Comparison of ENCODE assay signal across 31 cellular contexts in the genomic region with DNA sequence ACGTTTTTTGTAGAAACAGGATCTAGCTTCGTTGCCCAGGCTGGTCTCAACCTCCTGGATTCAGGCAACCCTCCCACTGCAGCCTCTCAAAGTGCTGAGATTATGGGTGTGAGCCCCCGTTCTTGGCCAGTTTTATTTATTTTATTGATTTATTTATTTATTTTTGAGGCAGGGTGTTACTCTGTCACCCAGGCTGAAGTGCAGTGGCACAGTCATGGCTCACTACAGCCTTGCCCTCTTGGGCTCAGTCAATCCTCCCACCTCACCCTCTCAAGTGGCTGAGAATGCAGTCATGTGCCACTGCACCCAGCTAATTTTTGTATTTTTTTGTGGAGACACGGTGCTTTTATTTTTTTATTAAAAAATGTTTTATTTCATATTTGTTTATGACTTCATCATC.
"Had no signal": no experiment of that assay in that cellular context is flagged by ENCODE, and none has a peak within 500 bp of the region (broad histone marks: within the 10 kb centered on the region; RNA-seq: fewer than 3 reads in every experiment).

No MANE protein-coding gene starts in this region.

- H3K27me3 ChIP-seq: ascending aorta, breast epithelium, cardiac muscle cell, colonic mucosa, foreskin keratinocyte, gastrocnemius medialis, heart left ventricle had no signal

- DNase-seq: activated CD4-positive, alpha-beta memory T cell treated with anti-CD3 and anti-CD28 coated beads for 36 hours; activated CD4-positive, alpha-beta T cell treated with anti-CD3 and anti-CD28 coated beads for 36 hours; activated CD4-positive, alpha-beta T cell treated with anti-CD3 and anti-CD28 coated beads, Interleukin-2, amount 10 ng/mL, durations not matched to agents 24 days and 14 days; activated CD4-positive, CD25-positive, alpha-beta regulatory T cell; activated CD4-positive, CD25-positive, alpha-beta regulatory T cell treated with anti-CD3 and anti-CD28 coated beads, Interleukin-2, amount 50 U/mL, for 72 hours; activated CD8-positive, alpha-beta memory T cell treated with anti-CD3 and anti-CD28 coated beads, Interleukin-2, amount 10 ng/mL, durations not matched to agents 7 days and 5 days; activated CD8-positive, alpha-beta memory T cell treated with anti-CD3 and anti-CD28 coated beads, Interleukin-2, amount 50 U/mL, for 4 hours; activated CD8-positive, alpha-beta T cell treated with anti-CD3 and anti-CD28 coated beads, Interleukin-2, amount 10 ng/mL, durations not matched to agents 7 days and 5 days; activated gamma-delta T cell; activated naive CD4-positive, alpha-beta T cell; activated naive CD4-positive, alpha-beta T cell treated with anti-CD3 and anti-CD28 coated beads, Interleukin-2, amount 10 ng/mL, durations not matched to agents 7 days and 5 days; activated naive CD8-positive, alpha-beta T cell treated with anti-CD3 and anti-CD28 coated beads, Interleukin-2, amount 10 ng/mL, durations not matched to agents 7 days and 5 days; activated T-cell treated with anti-CD3 and anti-CD28 coated beads, Interleukin-2, amount 50 U/mL, for 1 hour; activated T-cell treated with anti-CD3 and anti-CD28 coated beads, Interleukin-2, amount 50 U/mL, for 48 hours; central memory CD4-positive, alpha-beta T cell; cerebellar nuclear complex; colonic mucosa; effector memory CD4-positive, alpha-beta T cell; endodermal cell; foreskin keratinocyte; gastrocnemius medialis; glutamatergic neuron; heart left ventricle; T1000 had no signal

- H3K27me3 Mint-ChIP-seq: activated CD4-positive, alpha-beta memory T cell treated with anti-CD3 and anti-CD28 coated beads for 36 hours; activated CD4-positive, alpha-beta T cell treated with anti-CD3 and anti-CD28 coated beads for 36 hours; activated CD4-positive, alpha-beta T cell treated with anti-CD3 and anti-CD28 coated beads, Interleukin-2, amount 10 ng/mL, durations not matched to agents 24 days and 14 days; activated CD8-positive, alpha-beta memory T cell treated with anti-CD3 and anti-CD28 coated beads, Interleukin-2, amount 10 ng/mL, durations not matched to agents 7 days and 5 days; activated naive CD8-positive, alpha-beta T cell treated with anti-CD3 and anti-CD28 coated beads, Interleukin-2, amount 10 ng/mL, durations not matched to agents 7 days and 5 days; brain had no signal

- H3K9me3 Mint-ChIP-seq: activated CD4-positive, alpha-beta memory T cell treated with anti-CD3 and anti-CD28 coated beads for 36 hours; activated CD4-positive, alpha-beta T cell treated with anti-CD3 and anti-CD28 coated beads, Interleukin-2, amount 10 ng/mL, durations not matched to agents 24 days and 14 days; activated naive CD4-positive, alpha-beta T cell treated with anti-CD3 and anti-CD28 coated beads, Interleukin-2, amount 10 ng/mL, durations not matched to agents 7 days and 5 days; activated naive CD4-positive, alpha-beta T cell treated with anti-CD3 and anti-CD28 coated beads, Interleukin-2, amount 50 U/mL, for 72 hours; brain; endodermal cell; T-helper 1 cell treated with Interleukin-12 subunit alpha and Interleukin-12 subunit beta and Interleukin-4 antibody, amounts not matched to agents 30 μg/mL and 1 μg/mL, for 36 hours had no signal

- H3K4me3 ChIP-seq: ascending aorta, breast epithelium, cardiac muscle cell, colonic mucosa, gastrocnemius medialis, heart left ventricle had no signal

- H3K36me3 Mint-ChIP-seq: activated CD4-positive, alpha-beta memory T cell treated with anti-CD3 and anti-CD28 coated beads for 36 hours; activated CD8-positive, alpha-beta memory T cell treated with anti-CD3 and anti-CD28 coated beads, Interleukin-2, amount 10 ng/mL, durations not matched to agents 7 days and 5 days; activated naive CD4-positive, alpha-beta T cell treated with anti-CD3 and anti-CD28 coated beads, Interleukin-2, amount 10 ng/mL, durations not matched to agents 7 days and 5 days; activated naive CD4-positive, alpha-beta T cell treated with anti-CD3 and anti-CD28 coated beads, Interleukin-2, amount 50 U/mL, for 72 hours; activated naive CD8-positive, alpha-beta T cell treated with anti-CD3 and anti-CD28 coated beads, Interleukin-2, amount 10 ng/mL, durations not matched to agents 7 days and 5 days; brain had no signal

- H3K27ac Mint-ChIP-seq: activated CD4-positive, alpha-beta memory T cell treated with anti-CD3 and anti-CD28 coated beads for 36 hours; activated CD4-positive, alpha-beta T cell treated with anti-CD3 and anti-CD28 coated beads for 36 hours; activated CD4-positive, alpha-beta T cell treated with anti-CD3 and anti-CD28 coated beads, Interleukin-2, amount 10 ng/mL, durations not matched to agents 24 days and 14 days; activated CD8-positive, alpha-beta memory T cell treated with anti-CD3 and anti-CD28 coated beads, Interleukin-2, amount 10 ng/mL, durations not matched to agents 7 days and 5 days; activated CD8-positive, alpha-beta T cell treated with anti-CD3 and anti-CD28 coated beads, Interleukin-2, amount 10 ng/mL, durations not matched to agents 7 days and 5 days; activated naive CD4-positive, alpha-beta T cell treated with anti-CD3 and anti-CD28 coated beads, Interleukin-2, amount 10 ng/mL, durations not matched to agents 7 days and 5 days; activated naive CD4-positive, alpha-beta T cell treated with anti-CD3 and anti-CD28 coated beads, Interleukin-2, amount 50 U/mL, for 72 hours; activated naive CD8-positive, alpha-beta T cell treated with anti-CD3 and anti-CD28 coated beads, Interleukin-2, amount 10 ng/mL, durations not matched to agents 7 days and 5 days; brain; endodermal cell; T-helper 1 cell treated with Interleukin-12 subunit alpha and Interleukin-12 subunit beta and Interleukin-4 antibody, amounts not matched to agents 30 μg/mL and 1 μg/mL, for 36 hours had no signal

- H3K9me3 ChIP-seq: ascending aorta, breast epithelium, colonic mucosa, gastrocnemius medialis, heart left ventricle had no signal

- H3K27ac ChIP-seq: ascending aorta, breast epithelium, cardiac muscle cell, colonic mucosa, foreskin keratinocyte, gastrocnemius medialis, heart left ventricle had no signal

- H3K4me1 Mint-ChIP-seq: activated CD4-positive, alpha-beta T cell treated with anti-CD3 and anti-CD28 coated beads for 36 hours; activated CD4-positive, alpha-beta T cell treated with anti-CD3 and anti-CD28 coated beads, Interleukin-2, amount 10 ng/mL, durations not matched to agents 24 days and 14 days; activated CD8-positive, alpha-beta memory T cell treated with anti-CD3 and anti-CD28 coated beads, Interleukin-2, amount 10 ng/mL, durations not matched to agents 7 days and 5 days; activated naive CD4-positive, alpha-beta T cell treated with anti-CD3 and anti-CD28 coated beads, Interleukin-2, amount 10 ng/mL, durations not matched to agents 7 days and 5 days; activated naive CD8-positive, alpha-beta T cell treated with anti-CD3 and anti-CD28 coated beads, Interleukin-2, amount 10 ng/mL, durations not matched to agents 7 days and 5 days; brain; endodermal cell had no signal

- H3K36me3 ChIP-seq: ascending aorta, breast epithelium, cardiac muscle cell, colonic mucosa, gastrocnemius medialis, heart left ventricle had no signal

- ATAC-seq: activated CD4-positive, alpha-beta T cell treated with anti-CD3 and anti-CD28 coated beads for 36 hours; activated CD8-positive, alpha-beta memory T cell treated with anti-CD3 and anti-CD28 coated beads, Interleukin-2, amount 10 ng/mL, durations not matched to agents 7 days and 5 days; activated CD8-positive, alpha-beta T cell treated with anti-CD3 and anti-CD28 coated beads, Interleukin-2, amount 10 ng/mL, durations not matched to agents 7 days and 5 days; activated naive CD4-positive, alpha-beta T cell treated with anti-CD3 and anti-CD28 coated beads, Interleukin-2, amount 50 U/mL, for 72 hours; esophagus mucosa; foreskin keratinocyte; gastrocnemius medialis; heart left ventricle had no signal

- H3K4me1 ChIP-seq: ascending aorta, breast epithelium, colonic mucosa, gastrocnemius medialis, heart left ventricle had no signal

- H3K4me3 Mint-ChIP-seq: activated CD4-positive, alpha-beta memory T cell treated with anti-CD3 and anti-CD28 coated beads for 36 hours; activated CD4-positive, alpha-beta T cell treated with anti-CD3 and anti-CD28 coated beads for 36 hours; activated CD4-positive, alpha-beta T cell treated with anti-CD3 and anti-CD28 coated beads, Interleukin-2, amount 10 ng/mL, durations not matched to agents 24 days and 14 days; activated CD8-positive, alpha-beta memory T cell treated with anti-CD3 and anti-CD28 coated beads, Interleukin-2, amount 10 ng/mL, durations not matched to agents 7 days and 5 days; activated CD8-positive, alpha-beta T cell treated with anti-CD3 and anti-CD28 coated beads, Interleukin-2, amount 10 ng/mL, durations not matched to agents 7 days and 5 days; activated naive CD4-positive, alpha-beta T cell treated with anti-CD3 and anti-CD28 coated beads, Interleukin-2, amount 10 ng/mL, durations not matched to agents 7 days and 5 days; activated naive CD8-positive, alpha-beta T cell treated with anti-CD3 and anti-CD28 coated beads, Interleukin-2, amount 10 ng/mL, durations not matched to agents 7 days and 5 days; brain; endodermal cell; T-helper 1 cell treated with Interleukin-12 subunit alpha and Interleukin-12 subunit beta and Interleukin-4 antibody, amounts not matched to agents 30 μg/mL and 1 μg/mL, for 36 hours had no signal
